In genomic region chrX:120356084-120356483, GRCh38 we compare ENCODE assay signal across 26 cellular contexts. TPM values are rescaled to one million over a fixed set of nuclear protein-coding genes. Genes with fewer than 3 reads are reported as not detected.
DNase-seq lines count a peak whose midpoint lies in the region; ATAC-seq, FAIRE-seq and TF ChIP-seq lines count a peak whose summit lies in the region.
"Had no signal": no experiment of that assay in that cellular context is flagged by ENCODE, and none has a peak within 500 bp of the region (broad histone marks: within the 10 kb centered on the region; RNA-seq: fewer than 3 reads in every experiment).

No MANE protein-coding gene starts in this region.

- no peak for FAIRE-seq in K562 (lab: Jason Lieb, UNC)
- FAIRE-seq: GM12891, GM18507, H54 had no signal

- H3K27me3 ChIP-seq in HCT116 (ENCODE audit: insufficient read depth, low read length) (no peaks in the 10 kb centered on the region), K562 (ENCODE audit: control insufficient read depth in 2 of 2, insufficient read depth in 2 of 2, low read length in 2 of 2) (no peaks in the 10 kb centered on the region; a peak in 3 of 5 replicates)
- H3K27me3 ChIP-seq: BE2C; BLaER1 treated with 17β-estradiol and CSF1 and Interleukin-3, amounts not matched to agents 10 nM and 100 nM had no signal

- H3K36me3 ChIP-seq in HCT116 (ENCODE audit: control insufficient read depth in 1 of 2, insufficient read depth in 2 of 2, low read length in 2 of 2) (no peaks in the 10 kb centered on the region), K562 (ENCODE audit: control insufficient read depth, insufficient read depth, low read length) (no peaks in the 10 kb centered on the region)
- H3K36me3 ChIP-seq: BE2C; BLaER1 treated with 17β-estradiol and CSF1 and Interleukin-3, amounts not matched to agents 10 nM and 100 nM; HAP-1 had no signal

- POLR2A ChIA-PET in HCT116 (lab: Charles Lee): interaction anchor here (0.7 kb wide), 1 partner anchor 50 kb away, joined by 4 read pairs; no protein-coding TSS in a partner anchor
- POLR2A ChIA-PET in K562 (lab: Yijun Ruan, JAX): interaction anchor here (0.7 kb wide), 1 partner anchor 96 kb away, joined by 3 read pairs; no protein-coding TSS in a partner anchor

- no peaks in the 10 kb centered on the region for H3K9me1 ChIP-seq in K562 (ENCODE audit: control insufficient read depth, insufficient read depth, low read length)

- DNase-seq in HCT116 (ENCODE audit: low read depth, low spot score) (no peak), NCI-H69 (lab: John Stamatoyannopoulos, UW) (peak; percentile 1), K562 (ENCODE audit: extremely low read depth in 1 of 4, low spot score in 3 of 4) (no peak), kidney tubule cell (ENCODE audit: low spot score) (no peak), NCI-H1436 treated with DMSO at 0.1 percent for 48 hours (lab: John Stamatoyannopoulos, UW) (no peak)
- DNase-seq: 8988T; ACHN; AML-193; BE2C; Calu3; CD4-positive, alpha-beta T cell; CD8-positive, alpha-beta memory T cell; DMS53; DMS79 treated with DMSO at 0.1 percent for 48 hours; GF-D8; GOT3 had no signal

- H3K4me3 ChIP-seq in HCT116 (replicated peaks in 1 of 2; ENCODE audit: low read depth in 1 of 2, low read length in 2 of 2) (no peak overlapping the region), K562 (no peak overlapping the region)
- H3K4me3 ChIP-seq: A549; BLaER1 treated with 17β-estradiol and CSF1 and Interleukin-3, amounts not matched to agents 10 nM and 100 nM; HAP-1 had no signal

- 9% methylated on average over 3 of the region's 3 CpGs for WGBS in K562 (ENCODE audit: insufficient coverage, low coverage, missing lambda C conversion rate)

- TF ChIP-seq POLR2A in HCT116 (IDR thresholded peaks at IDR 0.05; ENCODE audit: borderline replicate concordance, extremely low read depth, insufficient read depth, insufficient read length) (no peak), K562 (conservative IDR thresholded peaks at IDR 0.05) (no peak)

- H3K9me3 ChIP-seq in HCT116 (ENCODE audit: control insufficient read depth in 1 of 2, insufficient read depth in 1 of 2, low read depth in 1 of 2, low read length in 2 of 2) (no peaks in the 10 kb centered on the region), K562 (replicated peaks; ENCODE audit: control insufficient read depth, insufficient read depth, low read depth, low read length) (no peaks in the 10 kb centered on the region)
- H3K9me3 ChIP-seq: A549; BE2C; BLaER1 treated with 17β-estradiol and CSF1 and Interleukin-3, amounts not matched to agents 10 nM and 100 nM had no signal

- in situ Hi-C loops in K562 (cut with MboI): no loop called here

- RAD21 ChIA-PET in HCT116 (lab: Charles Lee; ENCODE audit: low non-redundant PET in 1 of 2, low total read pairs in 2 of 2, uncharacterized antibody in 2 of 2, unreplicated experiment in 2 of 2): no interaction called here

- H3K9ac ChIP-seq in HCT116 (ENCODE audit: low read length) (no peak overlapping the region), K562 (ENCODE audit: insufficient read depth in 1 of 2, low read depth in 2 of 2, low read length in 2 of 2) (no peak overlapping the region)
- H3K9ac ChIP-seq: BLaER1 treated with 17β-estradiol and CSF1 and Interleukin-3, amounts not matched to agents 10 nM and 100 nM had no signal

- intact Hi-C loops in HCT116 (cut with micrococcal nuclease): no loop called here
- intact Hi-C loops in K562 (cut with micrococcal nuclease): no loop called here

- H3K4me1 ChIP-seq in HCT116 (ENCODE audit: control insufficient read depth in 1 of 2, insufficient read depth in 2 of 2, low read length in 2 of 2): peaks cover 0 to 11% of the 10 kb centered on the region in 2 experiments; a peak in 2 of 4 replicates
- no peaks in the 10 kb centered on the region for H3K4me1 ChIP-seq in K562 (replicated peaks in 1 of 2; ENCODE audit: control insufficient read depth in 2 of 2, insufficient read depth in 2 of 2, low read length in 2 of 2)
- H3K4me1 ChIP-seq: A549, BE2C had no signal

- no peak overlapping the region for H3K4me2 ChIP-seq in HCT116 (ENCODE audit: low read length)
- no peak overlapping the region for H3K4me2 ChIP-seq in K562 (ENCODE audit: insufficient read depth, low read length)
- H3K4me2 ChIP-seq: A549; BLaER1 treated with 17β-estradiol and CSF1 and Interleukin-3, amounts not matched to agents 10 nM and 100 nM had no signal

- ATAC-seq in HCT116 (no peak), K562 (peak; percentile 63; the same call in 2 of the 3 replicates), HG03460 (IDR thresholded peaks at IDR 0.05; ENCODE audit: unreplicated experiment) (no peak)
- ATAC-seq: A549 had no signal

- no peak for TF ChIP-seq CTCF in HCT116 (IDR thresholded peaks at IDR 0.05 in 2 of 3, conservative IDR thresholded peaks at IDR 0.05 in 1 of 3; ENCODE audit: borderline replicate concordance in 1 of 3, insufficient read depth in 1 of 3, low read depth in 2 of 3, low read length in 2 of 3)
- TF ChIP-seq CTCF in K562 (IDR thresholded peaks at IDR 0.05 in 2 of 3, conservative IDR thresholded peaks at IDR 0.05 in 1 of 3; ENCODE audit: insufficient read depth in 2 of 3, low read depth in 1 of 3, low read length in 3 of 3): no peak

- TF ChIP-seq EP300 in K562 (IDR thresholded peaks at IDR 0.05; ENCODE audit: low read length): peak; percentile 39; the same call in 1 of the 2 replicates

- TF ChIP-seq RAD21 in HCT116 (IDR thresholded peaks at IDR 0.05; ENCODE audit: low read depth) (no peak), K562 (CRISPR knock-in tag; conservative IDR thresholded peaks at IDR 0.05 in 1 of 2, IDR thresholded peaks at IDR 0.05 in 1 of 2) (no peak)

- H2AFZ ChIP-seq in HCT116 (ENCODE audit: low read depth, low read length, poor library complexity, severe bottlenecking) (no peak overlapping the region), K562 (ENCODE audit: low read depth, low read length) (no peak overlapping the region)

- no peaks in the 10 kb centered on the region for H3K9me2 ChIP-seq in HCT116 (ENCODE audit: insufficient read depth)

- H4K20me1 ChIP-seq in HCT116 (ENCODE audit: insufficient read depth): no peaks in the 10 kb centered on the region
- no peaks in the 10 kb centered on the region for H4K20me1 ChIP-seq in K562 (replicated peaks; ENCODE audit: control insufficient read depth, insufficient read depth, low read length)
- H4K20me1 ChIP-seq: BLaER1 treated with 17β-estradiol and CSF1 and Interleukin-3, amounts not matched to agents 10 nM and 100 nM had no signal

- BruUV-seq in HCT116 (replicated peaks; lab: Mats Ljungman, UMichigan) (no TSS peak), K562 (replicated peaks; lab: Mats Ljungman, UMichigan) (no TSS peak)

- H3K27ac ChIP-seq in HCT116 (ENCODE audit: low read depth, low read length) (no peak overlapping the region), K562 (ENCODE audit: extremely low read depth, low read depth, low read length) (no peak overlapping the region)
- H3K27ac ChIP-seq: A549; BLaER1 treated with 17β-estradiol and CSF1 and Interleukin-3, amounts not matched to agents 10 nM and 100 nM had no signal

- CTCF ChIA-PET in HCT116 (lab: Charles Lee) (interaction anchor here (0.6 kb wide), 1 partner anchor 9 kb away, joined by 3 read pairs; no protein-coding TSS in a partner anchor), K562 (lab: Yijun Ruan, JAX; ENCODE audit: low intra/inter-chr PET ratio) (no interaction called here)

- H3K79me2 ChIP-seq in HCT116 (ENCODE audit: insufficient read depth, low read length): no peaks in the 10 kb centered on the region
- H3K79me2 ChIP-seq in K562 (ENCODE audit: control insufficient read depth, insufficient read depth, low read length): no peaks in the 10 kb centered on the region

TF ChIP-seq in HCT116, 20 proteins besides CTCF, POLR2A, EP300 and RAD21 (continues in another document):
- no peak for TF ChIP-seq SRF (IDR thresholded peaks at IDR 0.05; ENCODE audit: low read depth)

RNA-seq across cellular contexts. Expression of gene ATP1B4, which starts 5.8 kb away (rescaled TPM):
- total RNA-seq in HCT116 (2021; ENCODE audit: unreplicated experiment) (not detected), K562 (2014; rRNA removed) (0.18 TPM in 1 of 2 replicates, not detected in the other), K562 (2014; rRNA removed; fragmentation: Illumina TruSeq; extraction: Trizol) (not detected in 2 replicates), K562 (2015; rRNA removed; fragmentation: Illumina TruSeq; extraction: Trizol) (0.04 TPM in 2 replicates), K562 (2021) (not detected in 2 replicates)
- not detected in 2 replicates for polyA plus RNA-seq in HCT116 (2012)
- total RNA-seq in K562 (2011; cell fraction: chromatin; rRNA removed; ENCODE audit: low replicate concordance): not detected in 2 replicates
- total RNA-seq in K562 (2011; cell fraction: nucleolus; rRNA removed): not detected in 2 replicates
- total RNA-seq in K562 (2011; cell fraction: nucleoplasm; rRNA removed): not detected in 2 replicates
- polyA plus RNA-seq in K562 (2011; rRNA removed) (not detected in 2 replicates), K562 (2014; fragmentation: Illumina TruSeq; extraction: Trizol) (0.04 TPM in 1 of 2 replicates, not detected in the other), K562 (2014; fragmentation: Nextera tagmentation; extraction: Ambion mirVana) (not detected), K562 (2014; rRNA removed) (not detected in 2 replicates)
- polyA plus RNA-seq in K562 (2011; cell fraction: cytosol; rRNA removed): not detected in 2 replicates
- not detected in 2 replicates for polyA plus RNA-seq in K562 (2011; cell fraction: nucleus; rRNA removed)
- polyA plus RNA-seq in K562 (2012): 0.04 and 0.14 TPM in 2 replicates
- not detected in 2 replicates for polyA minus RNA-seq in K562 (2011; rRNA and poly(A)+ RNA removed)
- polyA minus RNA-seq in K562 (2011; cell fraction: cytosol; rRNA and poly(A)+ RNA removed): not detected in 2 replicates
- not detected in 2 replicates for polyA minus RNA-seq in K562 (2011; cell fraction: nucleus; rRNA and poly(A)+ RNA removed)
- total RNA-seq: Calu3; CD4-positive, alpha-beta T cell; CD8-positive, alpha-beta memory T cell; Daoy; G401 had no signal
- polyA plus RNA-seq: A549; CD14-positive monocyte; CD8-positive, alpha-beta memory T cell had no signal

RNA-seq across cellular contexts. Expression of gene TMEM255A, which starts 44.8 kb away (rescaled TPM):
- total RNA-seq in HCT116 (2021; ENCODE audit: unreplicated experiment) (not detected), K562 (2014; rRNA removed) (not detected in 2 replicates), K562 (2014; rRNA removed; fragmentation: Illumina TruSeq; extraction: Trizol) (not detected in 2 replicates), K562 (2015; rRNA removed; fragmentation: Illumina TruSeq; extraction: Trizol) (not detected in 2 replicates), K562 (2021) (not detected in 2 replicates)
- not detected in 2 replicates for polyA plus RNA-seq in HCT116 (2012)
- not detected in 2 replicates for total RNA-seq in K562 (2011; cell fraction: chromatin; rRNA removed; ENCODE audit: low replicate concordance)
- not detected in 2 replicates for total RNA-seq in K562 (2011; cell fraction: nucleolus; rRNA removed)
- not detected in 2 replicates for total RNA-seq in K562 (2011; cell fraction: nucleoplasm; rRNA removed)
- polyA plus RNA-seq in K562 (2011; rRNA removed) (not detected in 2 replicates), K562 (2014; fragmentation: Illumina TruSeq; extraction: Trizol) (not detected in 2 replicates), K562 (2014; fragmentation: Nextera tagmentation; extraction: Ambion mirVana) (under 1 TPM in 1 of 2 experiments, not detected in 1; 0.01 TPM), K562 (2014; rRNA removed) (not detected in 2 replicates)
- 0.04 TPM in 1 of 2 replicates, not detected in the other for polyA plus RNA-seq in K562 (2011; cell fraction: cytosol; rRNA removed)
- not detected in 2 replicates for polyA plus RNA-seq in K562 (2011; cell fraction: nucleus; rRNA removed)
- 0.04 TPM in 2 replicates for polyA plus RNA-seq in K562 (2012)
- polyA minus RNA-seq in K562 (2011; rRNA and poly(A)+ RNA removed): not detected in 2 replicates
- polyA minus RNA-seq in K562 (2011; cell fraction: cytosol; rRNA and poly(A)+ RNA removed): not detected in 2 replicates
- not detected in 2 replicates for polyA minus RNA-seq in K562 (2011; cell fraction: nucleus; rRNA and poly(A)+ RNA removed)
- total RNA-seq: Calu3; CD4-positive, alpha-beta T cell; G401 had no signal

Comparison
In these comparisons a context has a peak if more than half of its experiments do, and no peak if none do; other contexts are left out.
1. Of the 22 proteins assayed by ChIP-seq in both K562 and HCT116: peak only in K562: none; only in HCT116: CEBPB; in both: none; in neither: 19; mixed calls (peak in some experiments, not most) for 2.